Comparison of ENCODE assay signal across 8 cellular contexts in the genomic region with DNA sequence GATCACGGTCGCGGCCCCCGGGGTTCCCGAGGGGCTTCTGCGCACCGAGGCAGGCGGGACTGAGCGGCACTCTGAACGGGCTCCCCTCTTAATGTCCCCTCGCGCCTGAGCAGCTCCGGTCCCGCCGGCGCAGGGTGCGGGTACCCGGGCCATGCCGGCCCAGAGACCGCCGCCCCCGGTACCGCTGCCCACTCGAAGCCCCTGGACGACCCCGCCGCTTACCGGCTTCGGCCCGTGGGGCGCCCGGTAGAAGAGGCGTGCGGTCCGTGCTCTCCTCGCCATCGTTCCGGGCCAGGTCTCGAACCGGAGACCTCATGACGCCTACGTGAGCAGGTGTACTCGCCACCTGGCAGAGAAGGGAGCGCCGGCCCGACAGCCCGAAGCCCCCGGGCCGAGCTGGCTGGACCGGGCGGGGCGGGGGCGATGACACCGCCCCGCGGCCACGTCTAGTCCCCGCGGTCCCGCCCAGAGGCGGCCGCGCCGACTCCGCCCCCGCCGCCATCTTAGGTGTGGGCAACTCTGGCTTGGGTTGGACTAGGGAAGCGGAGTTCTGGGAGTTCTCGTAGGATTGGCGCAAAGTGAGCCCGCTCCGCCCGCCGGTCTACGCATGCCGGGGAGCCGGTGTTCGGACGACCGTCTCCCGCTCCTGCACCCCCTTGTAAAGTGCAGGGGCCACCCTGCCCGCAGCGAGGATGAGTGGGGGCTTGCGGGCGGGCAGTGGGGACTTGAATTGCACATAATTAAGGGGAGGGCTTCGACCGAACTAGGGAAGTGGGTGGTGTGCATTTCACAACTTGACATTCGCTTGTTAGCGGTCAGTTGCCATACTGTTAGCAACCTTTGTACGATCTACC. TPM values are rescaled to one million over a fixed set of nuclear protein-coding genes. Genes with fewer than 3 reads are reported as not detected.
A peak's percentile ranks its signal among the peaks of the same experiment; 100 is the strongest.
DNase-seq lines count a peak whose midpoint lies in the region; ATAC-seq lines count a peak whose summit lies in the region.

Gene SLC17A5, minus strand, starts transcription at position 422 of the 854 bp plus-strand sequence. Its CDS starts 106 bp downstream, at position 316.

- peak within 1 kb of the TSS; percentile 98 for H3K27ac Mint-ChIP-seq in activated CD4-positive, alpha-beta T cell treated with anti-CD3 and anti-CD28 coated beads, Interleukin-2, amount 10 ng/mL, durations not matched to agents 7 days and 5 days

- H3K9me3 ChIP-seq in BLaER1 treated with 17β-estradiol and CSF1 and Interleukin-3, amounts not matched to agents 10 nM and 100 nM (replicated peaks in 1 of 11), result no peaks in the 10 kb centered on the region

- H3K4me3 Mint-ChIP-seq in activated CD4-positive, alpha-beta T cell treated with anti-CD3 and anti-CD28 coated beads, Interleukin-2, amount 10 ng/mL, durations not matched to agents 7 days and 5 days, result peak within 1 kb of the TSS; percentile 99

- peak within 1 kb of the TSS; percentile 82 to 99 (median 94) for H3K27ac ChIP-seq in BLaER1 treated with 17β-estradiol and CSF1 and Interleukin-3, amounts not matched to agents 10 nM and 100 nM

- peaks cover 0 to 20% (median 0%) of the 10 kb centered on the region in 11 experiments; a peak in 3 of 22 replicates for H4K20me1 ChIP-seq in BLaER1 treated with 17β-estradiol and CSF1 and Interleukin-3, amounts not matched to agents 10 nM and 100 nM

- peak within 1 kb of the TSS; percentile 87 to 99 (median 96) for H3K9ac ChIP-seq in BLaER1 treated with 17β-estradiol and CSF1 and Interleukin-3, amounts not matched to agents 10 nM and 100 nM

- ATAC-seq in GM19328 (IDR thresholded peaks at IDR 0.05; ENCODE audit: unreplicated experiment) (peak; percentile 83), HG03469 (IDR thresholded peaks at IDR 0.05; ENCODE audit: unreplicated experiment) (peak; percentile 80)

- H3K27me3 ChIP-seq in BLaER1 treated with 17β-estradiol and CSF1 and Interleukin-3, amounts not matched to agents 10 nM and 100 nM, result no peaks in the 10 kb centered on the region

- peaks cover 0 to 22% (median 4%) of the 10 kb centered on the region in 11 experiments; a peak in 14 of 22 replicates for H3K36me3 ChIP-seq in BLaER1 treated with 17β-estradiol and CSF1 and Interleukin-3, amounts not matched to agents 10 nM and 100 nM

- POLR2A ChIA-PET in activated CD4-positive, alpha-beta T cell treated with anti-CD3 and anti-CD28 coated beads, Interleukin-2, amount 10 ng/mL, durations not matched to agents 7 days and 5 days (lab: Charles Lee), result interaction anchor here (0.6 to 1.4 kb wide), 2 partner anchors 38 to 133 kb away, joined by 3 to 8 read pairs; partner anchors contain the start of gene EEF1A1

- H3K4me1 Mint-ChIP-seq in activated CD4-positive, alpha-beta T cell treated with anti-CD3 and anti-CD28 coated beads, Interleukin-2, amount 10 ng/mL, durations not matched to agents 7 days and 5 days, result peaks cover 38% of the 10 kb centered on the region

- peaks cover 12 to 29% (median 19%) of the 10 kb centered on the region in 10 experiments; a peak in 19 of 20 replicates for H3K4me1 ChIP-seq in BLaER1 treated with 17β-estradiol and CSF1 and Interleukin-3, amounts not matched to agents 10 nM and 100 nM

- DNase-seq in NCI-H526 (lab: John Stamatoyannopoulos, UW) (peak; percentile 85 to 94), cortex of kidney (lab: John Stamatoyannopoulos, UW) (peak; percentile 80), left kidney (ENCODE audit: low read depth, low spot score) (peak; percentile 98)
- DNase-seq in activated CD4-positive, alpha-beta T cell treated with anti-CD3 and anti-CD28 coated beads, Interleukin-2, amount 10 ng/mL, durations not matched to agents 7 days and 5 days, result peak; percentile 92
- DNase-seq in stimulated activated CD4-positive, alpha-beta T cell treated with anti-CD3 and anti-CD28 coated beads, Interleukin-1b, Interleukin-23, amount 100 ng/mL, for 48 hours, result peak; percentile 89

- CTCF ChIA-PET in activated CD4-positive, alpha-beta T cell treated with anti-CD3 and anti-CD28 coated beads, Interleukin-2, amount 10 ng/mL, durations not matched to agents 7 days and 5 days (lab: Charles Lee), result interaction anchor here (0.6 to 3.6 kb wide), 23 partner anchors 8 to 265 kb away, joined by 3 to 15 read pairs (median 5); partner anchors contain the start of gene MTO1

- peak within 1 kb of the TSS; percentile 72 to 93 (median 89) for H3K4me2 ChIP-seq in BLaER1 treated with 17β-estradiol and CSF1 and Interleukin-3, amounts not matched to agents 10 nM and 100 nM

- H3K4me3 ChIP-seq in BLaER1 treated with 17β-estradiol and CSF1 and Interleukin-3, amounts not matched to agents 10 nM and 100 nM, result peak within 1 kb of the TSS; percentile 91 to 100 (median 99)

- H3K36me3 Mint-ChIP-seq in activated CD4-positive, alpha-beta T cell treated with anti-CD3 and anti-CD28 coated beads, Interleukin-2, amount 10 ng/mL, durations not matched to agents 7 days and 5 days (ENCODE audit: low read depth), result peaks cover 7% of the 10 kb centered on the region

- no peaks in the 10 kb centered on the region for H3K27me3 Mint-ChIP-seq in activated CD4-positive, alpha-beta T cell treated with anti-CD3 and anti-CD28 coated beads, Interleukin-2, amount 10 ng/mL, durations not matched to agents 7 days and 5 days

- H3K9me3 Mint-ChIP-seq in activated CD4-positive, alpha-beta T cell treated with anti-CD3 and anti-CD28 coated beads, Interleukin-2, amount 10 ng/mL, durations not matched to agents 7 days and 5 days, result no peaks in the 10 kb centered on the region

RNA-seq across cellular contexts. Expression of gene SLC17A5, which starts in this region (rescaled TPM):
- total RNA-seq in activated CD4-positive, alpha-beta T cell treated with anti-CD3 and anti-CD28 coated beads, Interleukin-2, amount 10 ng/mL, durations not matched to agents 7 days and 5 days, result 1 to 10 TPM; 5.1 to 5.4 TPM

Comparison
In these comparisons a context has a peak if more than half of its experiments do, and no peak if none do; other contexts are left out.
1. Peak in every context shown above with its lines: DNase-seq, ATAC-seq, H3K4me3 ChIP-seq and H3K27ac ChIP-seq.